In genomic region chr7:143257501-143257900, GRCh38 we compare ENCODE assay signal across 17 cellular contexts. TPM values are rescaled to one million over a fixed set of nuclear protein-coding genes. Genes with fewer than 3 reads are reported as not detected.
DNase-seq lines count a peak whose midpoint lies in the region; ATAC-seq lines count a peak whose summit lies in the region.
"Had no signal": no experiment of that assay in that cellular context is flagged by ENCODE, and none has a peak within 500 bp of the region (broad histone marks: within the 10 kb centered on the region; RNA-seq: fewer than 3 reads in every experiment).

No MANE protein-coding gene starts in this region.

- peak overlapping the region; percentile 18 for H3K27ac Mint-ChIP-seq in activated naive CD8-positive, alpha-beta T cell
- no peak overlapping the region for H3K27ac Mint-ChIP-seq in activated naive CD8-positive, alpha-beta T cell treated with anti-CD3 and anti-CD28 coated beads for 36 hours
- H3K27ac Mint-ChIP-seq in T-cell: peak overlapping the region; percentile 96 to 98
- H3K27ac Mint-ChIP-seq in stimulated activated effector memory CD8-positive, alpha-beta T cell treated with anti-CD3 and anti-CD28 coated beads, Interleukin-12 subunit alpha, Interleukin-12 subunit beta, amount 100 ng/mL, for 72 hours: peak overlapping the region; percentile 53
- H3K27ac Mint-ChIP-seq: immature natural killer cell had no signal

- ATAC-seq in T-cell (replicated peaks in 1 of 4) (no peak), GM18517 (IDR thresholded peaks at IDR 0.05; ENCODE audit: unreplicated experiment) (no peak)
- ATAC-seq in stimulated activated effector memory CD8-positive, alpha-beta T cell treated with anti-CD3 and anti-CD28 coated beads, Interleukin-12 subunit alpha, Interleukin-12 subunit beta, amount 100 ng/mL, for 72 hours: no peak

- POLR2A ChIA-PET in T-cell (lab: Charles Lee): interaction anchor here in 1 of 2 donors (0.6 kb wide), 2 partner anchors 36 to 897 kb away, joined by 3 read pairs; no protein-coding TSS in a partner anchor

- no peak for DNase-seq in activated naive CD8-positive, alpha-beta T cell treated with anti-CD3 and anti-CD28 coated beads for 36 hours
- no peak for DNase-seq in T-cell
- DNase-seq in stimulated activated effector memory CD8-positive, alpha-beta T cell treated with anti-CD3 and anti-CD28 coated beads, Interleukin-12 subunit alpha, Interleukin-12 subunit beta, amount 100 ng/mL, for 72 hours (ENCODE audit: low spot score in 2 of 2): no peak
- no peak for DNase-seq in posterior vena cava (ENCODE audit: low spot score)
- DNase-seq: activated CD4-positive, alpha-beta memory T cell treated with anti-CD3 and anti-CD28 coated beads, Interleukin-2, amount 10 ng/mL, durations not matched to agents 7 days and 5 days; activated effector memory CD4-positive, alpha-beta T cell treated with Interleukin-2 at 50 U/mL for 16 hours; aorta; Caco-2; H7; immature natural killer cell; NCI-H2081; NCI-H524 treated with DMSO at 0.1 percent for 48 hours had no signal

- H3K4me1 Mint-ChIP-seq in activated naive CD8-positive, alpha-beta T cell (ENCODE audit: low read depth): peaks cover 70% of the 10 kb centered on the region
- H3K4me1 Mint-ChIP-seq in activated naive CD8-positive, alpha-beta T cell treated with anti-CD3 and anti-CD28 coated beads for 36 hours: peaks cover 35% of the 10 kb centered on the region
- H3K4me1 Mint-ChIP-seq in T-cell: peaks cover 76 to 79% (median 78%) of the 10 kb centered on the region in 3 donors
- H3K4me1 Mint-ChIP-seq in stimulated activated effector memory CD8-positive, alpha-beta T cell treated with anti-CD3 and anti-CD28 coated beads, Interleukin-12 subunit alpha, Interleukin-12 subunit beta, amount 100 ng/mL, for 72 hours: peaks cover 43% of the 10 kb centered on the region

- peaks cover 4% of the 10 kb centered on the region for H3K36me3 Mint-ChIP-seq in activated naive CD8-positive, alpha-beta T cell
- peaks cover 8% of the 10 kb centered on the region for H3K36me3 Mint-ChIP-seq in activated naive CD8-positive, alpha-beta T cell treated with anti-CD3 and anti-CD28 coated beads for 36 hours
- H3K36me3 Mint-ChIP-seq in T-cell: peaks cover 12% of the 10 kb centered on the region
- H3K36me3 Mint-ChIP-seq in stimulated activated effector memory CD8-positive, alpha-beta T cell treated with anti-CD3 and anti-CD28 coated beads, Interleukin-12 subunit alpha, Interleukin-12 subunit beta, amount 100 ng/mL, for 72 hours: no peaks in the 10 kb centered on the region
- H3K36me3 Mint-ChIP-seq: immature natural killer cell had no signal

- intact Hi-C loops in posterior vena cava (cut with DNase I): no loop called here

- H3K27me3 Mint-ChIP-seq in activated naive CD8-positive, alpha-beta T cell: no peaks in the 10 kb centered on the region
- no peaks in the 10 kb centered on the region for H3K27me3 Mint-ChIP-seq in activated naive CD8-positive, alpha-beta T cell treated with anti-CD3 and anti-CD28 coated beads for 36 hours
- H3K27me3 Mint-ChIP-seq in T-cell: no peaks in the 10 kb centered on the region
- H3K27me3 Mint-ChIP-seq: activated CD4-positive, alpha-beta memory T cell treated with anti-CD3 and anti-CD28 coated beads, Interleukin-2, amount 10 ng/mL, durations not matched to agents 7 days and 5 days had no signal

- CTCF ChIA-PET in T-cell (lab: Charles Lee): interaction anchor here (0.5 to 2.2 kb wide), 5 partner anchors 15 to 50 kb away, joined by 3 to 14 read pairs (median 3); no protein-coding TSS in a partner anchor

- no peak overlapping the region for H3K4me3 Mint-ChIP-seq in activated naive CD8-positive, alpha-beta T cell
- no peak overlapping the region for H3K4me3 Mint-ChIP-seq in activated naive CD8-positive, alpha-beta T cell treated with anti-CD3 and anti-CD28 coated beads for 36 hours
- H3K4me3 Mint-ChIP-seq in T-cell: no peak overlapping the region
- no peak overlapping the region for H3K4me3 Mint-ChIP-seq in stimulated activated effector memory CD8-positive, alpha-beta T cell treated with anti-CD3 and anti-CD28 coated beads, Interleukin-12 subunit alpha, Interleukin-12 subunit beta, amount 100 ng/mL, for 72 hours
- H3K4me3 Mint-ChIP-seq: activated CD4-positive, alpha-beta memory T cell treated with anti-CD3 and anti-CD28 coated beads, Interleukin-2, amount 10 ng/mL, durations not matched to agents 7 days and 5 days; immature natural killer cell had no signal

- peaks cover 3% of the 10 kb centered on the region for H3K9me3 Mint-ChIP-seq in activated naive CD8-positive, alpha-beta T cell (ENCODE audit: low read depth)
- H3K9me3 Mint-ChIP-seq in activated naive CD8-positive, alpha-beta T cell treated with anti-CD3 and anti-CD28 coated beads for 36 hours: peaks cover 11% of the 10 kb centered on the region
- H3K9me3 Mint-ChIP-seq in T-cell: peaks cover 1 to 12% (median 3%) of the 10 kb centered on the region in 3 donors
- H3K9me3 Mint-ChIP-seq in stimulated activated effector memory CD8-positive, alpha-beta T cell treated with anti-CD3 and anti-CD28 coated beads, Interleukin-12 subunit alpha, Interleukin-12 subunit beta, amount 100 ng/mL, for 72 hours: peaks cover 5% of the 10 kb centered on the region
- H3K9me3 Mint-ChIP-seq: immature natural killer cell had no signal

RNA-seq across cellular contexts. Expression of gene GSTK1, which starts 5.7 kb away (rescaled TPM):
- total RNA-seq in activated naive CD8-positive, alpha-beta T cell treated with anti-CD3 and anti-CD28 coated beads for 36 hours: 100 to 1,000 TPM; 136 to 137 TPM
- total RNA-seq in T-cell (100 to 1,000 TPM; 347 to 524 (median 406) TPM), posterior vena cava (10 to 100 TPM; 68.6 to 94.5 TPM)

RNA-seq across cellular contexts. Expression of gene TMEM139, which starts 27.3 kb away (rescaled TPM):
- total RNA-seq in activated naive CD8-positive, alpha-beta T cell treated with anti-CD3 and anti-CD28 coated beads for 36 hours: 1 to 10 TPM; 2.3 to 2.7 TPM
- total RNA-seq in T-cell (1 to 10 TPM in 3 of 5 donors, under 1 TPM in 1, not detected in 1; 0.66 to 1.6 (median 1.2) TPM), posterior vena cava (under 1 TPM in 1 of 2 donors, not detected in 1; 0.29 TPM)
- total RNA-seq: SK-MEL-5 had no signal

RNA-seq across cellular contexts. Expression of gene CASP2, which starts 30.6 kb away (rescaled TPM):
- total RNA-seq in activated naive CD8-positive, alpha-beta T cell treated with anti-CD3 and anti-CD28 coated beads for 36 hours: 10 to 100 TPM; 71.8 to 79.7 TPM
- total RNA-seq in T-cell (10 to 100 TPM; 43.4 to 83.6 (median 73.7) TPM), posterior vena cava (10 to 100 TPM; 16.1 to 19.9 TPM)

RNA-seq across cellular contexts. Expression of gene TAS2R40, which starts 35.7 kb away (rescaled TPM):
- total RNA-seq in activated naive CD8-positive, alpha-beta T cell treated with anti-CD3 and anti-CD28 coated beads for 36 hours: not detected
- not detected for total RNA-seq in T-cell
- total RNA-seq in posterior vena cava: not detected
- total RNA-seq: activated CD4-positive, alpha-beta memory T cell treated with anti-CD3 and anti-CD28 coated beads, Interleukin-2, amount 10 ng/mL, durations not matched to agents 7 days and 5 days; aorta; Caco-2; glomerular endothelial cell; H7; right atrium auricular region; SK-MEL-5 had no signal

RNA-seq across cellular contexts. Expression of gene CLCN1, which starts 58.4 kb away (rescaled TPM):
- total RNA-seq in activated naive CD8-positive, alpha-beta T cell treated with anti-CD3 and anti-CD28 coated beads for 36 hours: under 1 TPM in 1 of 2 experiments, not detected in 1; 0.06 TPM
- not detected for total RNA-seq in T-cell
- total RNA-seq in posterior vena cava: under 1 TPM in 1 of 2 donors, not detected in 1; 0.05 TPM
- total RNA-seq: aorta, glomerular endothelial cell, right atrium auricular region, SK-MEL-5 had no signal
